8 cellular contexts compared by ENCODE assay signal in genomic region chr5:109407913-109408312, GRCh38. TPM values are rescaled to one million over a fixed set of nuclear protein-coding genes. Genes with fewer than 3 reads are reported as not detected.
A peak's percentile ranks its signal among the peaks of the same experiment; 100 is the strongest.
DNase-seq lines count a peak whose midpoint lies in the region; ATAC-seq, FAIRE-seq and TF ChIP-seq lines count a peak whose summit lies in the region.

No MANE protein-coding gene starts in this region.

- TF ChIP-seq CTCF in GM23338 (conservative IDR thresholded peaks at IDR 0.05; ENCODE audit: low read depth in 2 of 2) (no peak), Peyer's patch (IDR thresholded peaks at IDR 0.05) (no peak), endothelial cell of umbilical vein (IDR thresholded peaks at IDR 0.05; ENCODE audit: extremely low read depth in 1 of 2, insufficient read depth in 1 of 2, low read depth in 1 of 2, low read length in 2 of 2) (no peak), sigmoid colon (IDR thresholded peaks at IDR 0.05) (no peak)

- peak overlapping the region; percentile 89 for H3K4me2 ChIP-seq in GM23338
- H3K4me2 ChIP-seq in endothelial cell of umbilical vein (ENCODE audit: insufficient read depth, low read length): peak overlapping the region; percentile 95

- H3K36me3 ChIP-seq in GM23338 (ENCODE audit: insufficient read depth) (no peaks in the 10 kb centered on the region), Peyer's patch (peaks cover 0 to 9% (median 0%) of the 10 kb centered on the region in 3 donors), endothelial cell of umbilical vein (ENCODE audit: control insufficient read depth in 2 of 2, extremely low read depth in 1 of 2, insufficient read depth in 2 of 2, low read length in 2 of 2) (no peaks in the 10 kb centered on the region), sigmoid colon (no peaks in the 10 kb centered on the region)

- WGBS in sigmoid colon, 2 donors: 14 to 37% methylated on average over 2 of the region's 2 CpGs

- H2AFZ ChIP-seq in GM23338 (no peak overlapping the region), endothelial cell of umbilical vein (ENCODE audit: low read depth, low read length) (no peak overlapping the region)

- no peak for DNase-seq in GM23338 (ENCODE audit: low spot score)
- DNase-seq in Peyer's patch: no peak
- no peak for DNase-seq in endothelial cell of umbilical vein (ENCODE audit: low read depth, low spot score)
- no peak for DNase-seq in sigmoid colon
- no peak for DNase-seq in caudate nucleus (lab: John Stamatoyannopoulos, UW)
- no peak for DNase-seq in DMS53 (lab: John Stamatoyannopoulos, UW)
- no peak for DNase-seq in hepatic stellate cell (ENCODE audit: low spot score)

- 0 out of 2 replicates have a peak, but pooled peaks cover 8% of the 10 kb centered on the region for H4K20me1 ChIP-seq in GM23338 (replicated peaks; ENCODE audit: insufficient read depth)
- H4K20me1 ChIP-seq in endothelial cell of umbilical vein (replicated peaks; ENCODE audit: control insufficient read depth, extremely low read depth, insufficient read depth, low read length): peaks cover 2% of the 10 kb centered on the region

- H3K4me1 ChIP-seq in GM23338 (ENCODE audit: insufficient read depth) (peaks cover 43% of the 10 kb centered on the region), Peyer's patch (peaks cover 0 to 19% (median 5%) of the 10 kb centered on the region in 4 donors), endothelial cell of umbilical vein (ENCODE audit: control insufficient read depth, extremely low read depth, insufficient read depth, low read length) (peaks cover 18% of the 10 kb centered on the region), sigmoid colon (peaks cover 0 to 72% (median 59%) of the 10 kb centered on the region in 4 donors)

- no peaks in the 10 kb centered on the region for H3K9me3 Mint-ChIP-seq in GM23338

- H3K4me3 Mint-ChIP-seq in GM23338: peak overlapping the region; percentile 100

- H3K4me1 Mint-ChIP-seq in GM23338: peaks cover 33% of the 10 kb centered on the region; the same call in 2 of the 3 replicates

- H3K4me3 ChIP-seq in GM23338 (peak overlapping the region; percentile 80), Peyer's patch (peak overlapping the region in 3 of 4 donors; percentile 4 to 90 (median 83)), endothelial cell of umbilical vein (replicated peaks in 1 of 3; ENCODE audit: insufficient read depth in 1 of 3, low read depth in 1 of 3, low read length in 3 of 3) (peak overlapping the region in 2 of 3 experiments; percentile 12 to 88), sigmoid colon (peak overlapping the region; percentile 70 to 89 (median 85))

- H3K9me3 ChIP-seq in Peyer's patch (no peaks in the 10 kb centered on the region), endothelial cell of umbilical vein (replicated peaks; ENCODE audit: control insufficient read depth, insufficient read depth, low read length) (no peaks in the 10 kb centered on the region), sigmoid colon (no peaks in the 10 kb centered on the region)

- H3K9me1 ChIP-seq in endothelial cell of umbilical vein (replicated peaks; ENCODE audit: control insufficient read depth, extremely low read depth, insufficient read depth, low read length): no peaks in the 10 kb centered on the region

- peaks cover 8% of the 10 kb centered on the region for H3K27me3 Mint-ChIP-seq in GM23338 (ENCODE audit: insufficient read depth, low read depth, poor library complexity)

- peaks cover 62% of the 10 kb centered on the region for H3K79me2 ChIP-seq in GM23338 (replicated peaks; ENCODE audit: insufficient read depth)
- peaks cover 60% of the 10 kb centered on the region for H3K79me2 ChIP-seq in endothelial cell of umbilical vein (ENCODE audit: control insufficient read depth, insufficient read depth, low read length)

- H3K27me3 ChIP-seq in GM23338 (ENCODE audit: insufficient read depth): no peaks in the 10 kb centered on the region
- H3K27me3 ChIP-seq in Peyer's patch: no peaks in the 10 kb centered on the region
- no peaks in the 10 kb centered on the region for H3K27me3 ChIP-seq in endothelial cell of umbilical vein (ENCODE audit: control insufficient read depth in 2 of 2, insufficient read depth in 2 of 2, low read length in 2 of 2)
- no peaks in the 10 kb centered on the region for H3K27me3 ChIP-seq in sigmoid colon

- H3K9me2 ChIP-seq in GM23338 (ENCODE audit: insufficient read depth): no peaks in the 10 kb centered on the region

- no peak overlapping the region; the same call in 1 of the 2 replicates for H3K27ac Mint-ChIP-seq in GM23338

- no peak for FAIRE-seq in endothelial cell of umbilical vein (lab: Jason Lieb, UNC)

- TF ChIP-seq EP300 in sigmoid colon (IDR thresholded peaks at IDR 0.05): no peak

- H3K27ac ChIP-seq in GM23338 (ENCODE audit: low read depth): no peak overlapping the region
- peak overlapping the region in 2 of 4 donors; percentile 97 to 99 for H3K27ac ChIP-seq in Peyer's patch
- no peak overlapping the region for H3K27ac ChIP-seq in endothelial cell of umbilical vein (ENCODE audit: insufficient read depth, low read depth, low read length)
- H3K27ac ChIP-seq in sigmoid colon: peak overlapping the region; percentile 95 to 99 (median 98)
- H3K27ac ChIP-seq in caudate nucleus (ENCODE audit: low read depth, low read length): no peak overlapping the region

- H3K36me3 Mint-ChIP-seq in GM23338 (ENCODE audit: low read depth): peaks cover 2% of the 10 kb centered on the region; the same call in 1 of the 3 replicates

- ATAC-seq in GM23338: no peak
- ATAC-seq in GM18519 (IDR thresholded peaks at IDR 0.05; ENCODE audit: low FRiP score, unreplicated experiment): no peak

- H3K9ac ChIP-seq in endothelial cell of umbilical vein (replicated peaks; ENCODE audit: extremely low read depth, insufficient read depth, low read length): peak overlapping the region; percentile 94

- TF ChIP-seq POLR2A in Peyer's patch (IDR thresholded peaks at IDR 0.05) (no peak), endothelial cell of umbilical vein (IDR thresholded peaks at IDR 0.05; ENCODE audit: low read depth, low read length) (no peak), sigmoid colon (IDR thresholded peaks at IDR 0.05) (no peak)

- intact Hi-C loops in endothelial cell of umbilical vein (cut with micrococcal nuclease) (loop anchor here (5.0 kb wide), 1 partner anchor 81 kb away; no protein-coding TSS in a partner anchor), sigmoid colon (cut with DNase I) (loop anchor here (2.0 to 10.0 kb wide), 4 partner anchors 36 to 659 kb away; no protein-coding TSS in a partner anchor)

- dilution Hi-C loops in endothelial cell of umbilical vein (cut with MboI; ENCODE audit: extremely low pct_ligation_motif_present, low sequenced_read_pairs): no loop called here

- H3F3A ChIP-seq in GM23338 (replicated peaks; ENCODE audit: low read depth): no peaks in the 10 kb centered on the region

- POLR2A ChIA-PET in endothelial cell of umbilical vein (lab: Charles Lee): no interaction called here

- no TSS peak for BruUV-seq in endothelial cell of umbilical vein (replicated peaks; lab: Mats Ljungman, UMichigan)

- CTCF ChIA-PET in endothelial cell of umbilical vein (lab: Charles Lee): interaction anchor here (1.0 to 1.1 kb wide), 2 partner anchors 48 to 68 kb away, joined by 3 to 4 read pairs; no protein-coding TSS in a partner anchor

TF ChIP-seq in GM23338, 12 proteins besides CTCF, POLR2A, EP300 and RAD21:
- no peak for TF ChIP-seq EZH2phosphoT487 (IDR thresholded peaks at IDR 0.05; ENCODE audit: unreplicated experiment)
- no peak for TF ChIP-seq STAT1 (IDR thresholded peaks at IDR 0.05; ENCODE audit: unreplicated experiment)

TF ChIP-seq in endothelial cell of umbilical vein, 7 proteins besides CTCF, POLR2A, EP300 and RAD21:
- TF ChIP-seq GATA2 (IDR thresholded peaks at IDR 0.05; ENCODE audit: insufficient read depth, insufficient read length, low read depth, low read length) (no peak), FOS (IDR thresholded peaks at IDR 0.05; ENCODE audit: borderline replicate concordance, insufficient read depth, low read length) (no peak), MAX (IDR thresholded peaks at IDR 0.05; ENCODE audit: insufficient read depth, insufficient read length) (no peak), JUN (IDR thresholded peaks at IDR 0.05; ENCODE audit: borderline replicate concordance, insufficient read depth, insufficient read length, low read depth) (no peak), EZH2 (IDR thresholded peaks at IDR 0.05; ENCODE audit: borderline replicate concordance, low read depth, low read length, severe bottlenecking) (no peak), POLR2AphosphoS5 (IDR thresholded peaks at IDR 0.05; ENCODE audit: insufficient read depth, low read depth, low read length) (no peak), MYC (IDR thresholded peaks at IDR 0.05; ENCODE audit: low read depth, low read length) (no peak)

RNA-seq across cellular contexts. Expression of gene PJA2, which starts 1.9 kb away (rescaled TPM):
- total RNA-seq in GM23338 (2014; rRNA removed; shearing (Covaris generic)): 62.5 and 65.3 TPM in 2 replicates
- polyA plus RNA-seq in GM23338 (2016; fragmentation: Nextera tagmentation; extraction: Ambion mirVana): 30.3 and 31.5 TPM in 2 replicates
- 10 to 100 TPM; 40.6 to 68.5 (median 51.6) TPM for total RNA-seq in Peyer's patch
- 61.8 and 64.9 TPM in 2 replicates for total RNA-seq in endothelial cell of umbilical vein
- 18.5 and 24.4 TPM in 2 replicates for polyA plus RNA-seq in endothelial cell of umbilical vein
- 27.0 and 30.0 TPM in 2 replicates for polyA plus RNA-seq in endothelial cell of umbilical vein (2011; cell fraction: cytosol; rRNA removed)
- polyA plus RNA-seq in endothelial cell of umbilical vein (2011; cell fraction: nucleus; rRNA removed): 25.7 and 32.4 TPM in 2 replicates
- polyA plus RNA-seq in endothelial cell of umbilical vein (2012): 35.1 and 41.5 TPM in 2 replicates
- 64.2 and 71.4 TPM in 2 replicates for polyA minus RNA-seq in endothelial cell of umbilical vein
- 26.6 TPM for polyA minus RNA-seq in endothelial cell of umbilical vein (2011; cell fraction: cytosol; rRNA and poly(A)+ RNA removed)
- 50.5 and 68.6 TPM in 2 replicates for polyA minus RNA-seq in endothelial cell of umbilical vein (2011; cell fraction: nucleus; rRNA and poly(A)+ RNA removed)
- 100 to 1,000 TPM; 163 to 213 (median 171) TPM for total RNA-seq in sigmoid colon
- 10 to 100 TPM; 35.4 to 40.6 (median 39.0) TPM for polyA plus RNA-seq in sigmoid colon

Comparison
In these comparisons a context has a peak if more than half of its experiments do, and no peak if none do; other contexts are left out.
1. H3K27ac ChIP-seq: peak in sigmoid colon (4 of 4); none in GM23338 (single experiment), endothelial cell of umbilical vein (single experiment) and caudate nucleus (single experiment).
2. Peak in every context shown above with its lines, with median percentiles within 50 percentile points of each other: H3K4me3 ChIP-seq.